9 cellular contexts compared by ENCODE assay signal in the genomic region with DNA sequence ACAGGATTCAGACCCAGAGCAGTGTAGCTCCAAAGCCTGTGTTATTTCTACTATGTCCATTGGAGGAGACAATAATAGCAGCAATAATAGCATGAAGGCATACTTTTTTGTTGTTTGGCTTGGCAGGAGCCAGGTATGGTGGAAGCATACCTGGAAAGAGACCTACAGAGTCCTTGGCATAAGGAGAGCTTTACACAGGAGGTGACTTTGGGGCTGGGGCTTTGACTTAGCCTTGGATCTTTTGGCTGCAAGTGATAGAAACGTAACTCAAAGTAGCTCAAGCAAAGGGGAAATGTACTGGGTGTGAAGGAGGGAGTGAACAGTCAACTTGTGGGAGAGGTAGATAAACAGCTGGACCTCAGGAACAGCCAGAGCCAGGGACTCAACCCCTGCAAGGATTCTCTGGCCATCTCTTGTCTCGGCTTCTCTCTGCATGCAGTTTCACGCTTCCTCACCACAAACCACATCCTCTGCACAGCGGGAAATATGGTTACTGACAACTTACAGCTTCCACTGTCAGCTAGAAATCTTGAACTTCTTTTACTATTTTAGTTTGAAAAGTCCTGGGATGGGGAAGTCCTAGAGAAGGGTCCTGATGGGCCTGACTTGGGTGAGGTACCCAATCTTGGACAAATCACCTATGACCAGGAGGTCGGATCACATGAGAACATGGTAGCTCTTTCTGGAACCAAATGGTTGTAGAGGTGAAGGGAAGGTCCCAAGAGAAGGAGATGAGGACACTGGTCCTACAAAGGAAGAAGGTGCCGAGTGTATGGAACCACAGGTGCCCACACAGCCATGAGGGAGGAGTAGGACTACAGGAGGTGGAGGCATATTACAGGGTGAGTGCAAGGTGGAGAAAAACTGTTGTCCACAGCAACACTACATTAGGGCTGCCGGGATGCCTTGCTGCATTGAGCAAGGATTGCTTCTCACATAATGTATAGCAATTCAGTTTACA. TPM values are rescaled to one million over a fixed set of nuclear protein-coding genes. Genes with fewer than 3 reads are reported as not detected.
DNase-seq lines count a peak whose midpoint lies in the region; ATAC-seq, FAIRE-seq and TF ChIP-seq lines count a peak whose summit lies in the region.
"Had no signal": no experiment of that assay in that cellular context is flagged by ENCODE, and none has a peak within 500 bp of the region (broad histone marks: within the 10 kb centered on the region; RNA-seq: fewer than 3 reads in every experiment).

No MANE protein-coding gene starts in this region.

- peak overlapping the region; percentile 85 for H3K27ac Mint-ChIP-seq in CD8-positive, alpha-beta T cell
- H3K27ac Mint-ChIP-seq: nephron had no signal

- H3K9ac ChIP-seq in KMS-11, result no peak overlapping the region

- POLR2A ChIA-PET in CD8-positive, alpha-beta T cell (lab: Charles Lee), result interaction anchor here (0.6 to 3.0 kb wide), 21 partner anchors 8 to 92 kb away, joined by 3 to 19 read pairs (median 5); a partner anchor contains a TSS

- H3K36me3 ChIP-seq in CD8-positive, alpha-beta T cell (ENCODE audit: insufficient read depth, low read length), result no peaks in the 10 kb centered on the region
- H3K36me3 ChIP-seq in KMS-11 (ENCODE audit: insufficient read depth), result no peaks in the 10 kb centered on the region
- H3K36me3 ChIP-seq in esophagus (ENCODE audit: control insufficient read depth in 2 of 2, insufficient read depth in 2 of 2, low read length in 1 of 2), result no peaks in the 10 kb centered on the region
- H3K36me3 ChIP-seq in small intestine (ENCODE audit: control insufficient read depth in 2 of 2, insufficient read depth in 2 of 2, low read length in 2 of 2), result no peaks in the 10 kb centered on the region

- H4K20me1 ChIP-seq in KMS-11 (ENCODE audit: insufficient read depth), result no peaks in the 10 kb centered on the region

- H3K27me3 Mint-ChIP-seq in CD8-positive, alpha-beta T cell (ENCODE audit: low read depth), result no peaks in the 10 kb centered on the region

- H3K36me3 Mint-ChIP-seq in CD8-positive, alpha-beta T cell, result no peaks in the 10 kb centered on the region

- no peaks in the 10 kb centered on the region for H3K79me2 ChIP-seq in KMS-11 (ENCODE audit: insufficient read depth, low read depth)

- H3K4me2 ChIP-seq in KMS-11, result peak overlapping the region; percentile 76

- H3K9me3 Mint-ChIP-seq in CD8-positive, alpha-beta T cell, result no peaks in the 10 kb centered on the region
- H3K9me3 Mint-ChIP-seq: nephron had no signal

- CTCF ChIA-PET in CD8-positive, alpha-beta T cell (lab: Charles Lee), result interaction anchor here (0.8 to 2.7 kb wide), 14 partner anchors 10 to 83 kb away, joined by 3 to 23 read pairs (median 4); a partner anchor contains a TSS

- H3K4me1 ChIP-seq in CD8-positive, alpha-beta T cell (ENCODE audit: insufficient read depth, low read length), result peaks cover 65% of the 10 kb centered on the region
- H3K4me1 ChIP-seq in KMS-11 (ENCODE audit: low read depth, poor library complexity, severe bottlenecking) (peaks cover 69% of the 10 kb centered on the region), esophagus (ENCODE audit: control insufficient read depth in 2 of 2, insufficient read depth in 2 of 2, low read length in 1 of 2) (peaks cover 0 to 2% of the 10 kb centered on the region in 2 donors), small intestine (ENCODE audit: control insufficient read depth in 2 of 2, insufficient read depth in 1 of 2, low read depth in 1 of 2, low read length in 1 of 2) (no peaks in the 10 kb centered on the region)

- no peak for TF ChIP-seq CTCF in CD8-positive, alpha-beta T cell (IDR thresholded peaks at IDR 0.05)
- TF ChIP-seq CTCF in KMS-11 (conservative IDR thresholded peaks at IDR 0.05; ENCODE audit: low read depth, low read length), result no peak

- 78 to 79% methylated on average over 7 of the region's 7 CpGs for WGBS in esophagus, 2 donors
- 65 to 86% (median 69%) methylated on average over 7 of the region's 7 CpGs for WGBS in small intestine, 3 donors

- peak overlapping the region; percentile 49 for H3K4me3 ChIP-seq in CD8-positive, alpha-beta T cell (ENCODE audit: low read depth, low read length)
- H3K4me3 ChIP-seq in KMS-11 (IDR thresholded peaks at IDR 0.05; ENCODE audit: insufficient read depth, low read depth, low read length), result no peak overlapping the region
- H3K4me3 ChIP-seq in esophagus (ENCODE audit: low read depth in 1 of 2, low read length in 2 of 2), result no peak overlapping the region
- H3K4me3 ChIP-seq in small intestine (ENCODE audit: low read depth in 1 of 2, low read length in 2 of 2), result no peak overlapping the region

- peak overlapping the region; percentile 11; the same call in 1 of the 2 replicates for H2AFZ ChIP-seq in KMS-11 (ENCODE audit: low read depth)

- intact Hi-C loops in CD8-positive, alpha-beta T cell (cut with DNase I, micrococcal nuclease), result loop anchor here (1.0 to 5.0 kb wide), 7 partner anchors 18 to 77 kb away; a partner anchor contains a TSS

- peaks cover 85% of the 10 kb centered on the region for H3K4me1 Mint-ChIP-seq in CD8-positive, alpha-beta T cell (ENCODE audit: low read depth)

- no peak for FAIRE-seq in small intestine (lab: Jason Lieb, UNC)
- FAIRE-seq in HTR-8/SVneo (lab: Jason Lieb, UNC), result no peak

- ATAC-seq in CD8-positive, alpha-beta T cell, result peak; percentile 67
- peak; percentile 94 for ATAC-seq in GM21515 (IDR thresholded peaks at IDR 0.05; ENCODE audit: unreplicated experiment)

- no peak overlapping the region for H3K27ac ChIP-seq in CD8-positive, alpha-beta T cell (ENCODE audit: low read depth, low read length)
- H3K27ac ChIP-seq in KMS-11 (peak overlapping the region; percentile 42), esophagus (ENCODE audit: low read depth in 2 of 2, low read length in 1 of 2) (peak overlapping the region; percentile 19 to 35), small intestine (ENCODE audit: low read depth in 1 of 2, low read length in 1 of 2) (peak overlapping the region; percentile 19 to 35)

- H3K4me3 Mint-ChIP-seq in CD8-positive, alpha-beta T cell, result peak overlapping the region; percentile 85
- H3K4me3 Mint-ChIP-seq: nephron had no signal

- H3K27me3 ChIP-seq in CD8-positive, alpha-beta T cell (ENCODE audit: insufficient read depth, low read length), result no peaks in the 10 kb centered on the region
- H3K27me3 ChIP-seq in KMS-11 (ENCODE audit: insufficient read depth, low read depth) (no peaks in the 10 kb centered on the region), esophagus (ENCODE audit: control insufficient read depth in 1 of 2, insufficient read depth in 2 of 2, low read length in 2 of 2) (no peaks in the 10 kb centered on the region), small intestine (ENCODE audit: control insufficient read depth in 2 of 2, insufficient read depth in 2 of 2, low read length in 2 of 2) (no peaks in the 10 kb centered on the region)

- no peaks in the 10 kb centered on the region for H3K9me3 ChIP-seq in CD8-positive, alpha-beta T cell (ENCODE audit: low read length)
- H3K9me3 ChIP-seq in esophagus (ENCODE audit: control insufficient read depth in 2 of 2, insufficient read depth in 1 of 2, low read depth in 1 of 2, low read length in 1 of 2), result no peaks in the 10 kb centered on the region
- H3K9me3 ChIP-seq in small intestine (ENCODE audit: control insufficient read depth, low read depth), result no peaks in the 10 kb centered on the region

- DNase-seq in CD8-positive, alpha-beta T cell, result peak; percentile 41 to 83 (median 67)
- peak; percentile 36 to 42 for DNase-seq in activated CD4-positive, alpha-beta T cell treated with anti-CD3 and anti-CD28 coated beads, Interleukin-2, amount 50 U/mL, for 4 hours
- DNase-seq in small intestine (peak; percentile 67), NCI-H69 (lab: John Stamatoyannopoulos, UW) (no peak), HTR-8/SVneo (ENCODE audit: insufficient read length, low spot score) (no peak)

RNA-seq across cellular contexts. Expression of a gene that starts 47.0 kb away (rescaled TPM):
- total RNA-seq in CD8-positive, alpha-beta T cell, result 10 to 100 TPM; 24.2 to 25.8 TPM
- polyA plus RNA-seq in esophagus, result 1 to 10 TPM; 6.6 TPM
- polyA plus RNA-seq in small intestine, result 1 to 10 TPM; 3.8 to 9.8 (median 3.8) TPM

Comparison
In these comparisons a context has a peak if more than half of its experiments do, and no peak if none do; other contexts are left out.
1. DNase-seq: peak in CD8-positive, alpha-beta T cell (7 of 7), activated CD4-positive, alpha-beta T cell treated with anti-CD3 and anti-CD28 coated beads, Interleukin-2, amount 50 U/mL, for 4 hours (2 of 2) and small intestine (single experiment); none in NCI-H69 (single experiment) and HTR-8/SVneo (single experiment).